Comparison of ENCODE assay signal across 15 cellular contexts in the genomic region with DNA sequence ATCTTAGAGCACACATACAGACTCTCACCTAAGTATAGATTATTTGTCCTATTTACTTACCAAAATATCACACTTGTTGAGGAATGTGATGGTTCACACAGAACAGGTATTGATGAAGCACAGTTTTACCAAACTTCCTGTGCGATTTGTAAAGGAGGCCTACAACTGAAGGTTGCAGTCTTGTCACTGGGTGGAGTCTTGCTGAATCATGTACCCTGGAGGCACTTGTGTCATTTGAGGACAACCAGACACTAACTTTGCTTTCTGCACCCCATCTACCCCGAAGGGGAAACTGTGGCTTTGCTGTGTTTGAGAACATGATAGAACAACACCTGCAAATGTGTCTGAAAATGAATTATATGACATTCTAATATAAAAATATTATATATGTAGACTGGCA. TPM values are rescaled to one million over a fixed set of nuclear protein-coding genes. Genes with fewer than 3 reads are reported as not detected.
A peak's percentile ranks its signal among the peaks of the same experiment; 100 is the strongest.
DNase-seq lines count a peak whose midpoint lies in the region; ATAC-seq and TF ChIP-seq lines count a peak whose summit lies in the region.
"Had no signal": no experiment of that assay in that cellular context is flagged by ENCODE, and none has a peak within 500 bp of the region (broad histone marks: within the 10 kb centered on the region; RNA-seq: fewer than 3 reads in every experiment).

No MANE protein-coding gene starts in this region.

- no peak overlapping the region for H2AFZ ChIP-seq in IMR-90 (replicated peaks; ENCODE audit: low read length, poor library complexity)
- H2AFZ ChIP-seq in osteoblast (ENCODE audit: low read length) = no peak overlapping the region
- H2AFZ ChIP-seq: neural progenitor cell had no signal

- no peak overlapping the region for H3K9ac ChIP-seq in IMR-90 (ENCODE audit: low read depth, low read length)
- H3K9ac ChIP-seq: neural progenitor cell had no signal

- TF ChIP-seq CTCF in IMR-90 (conservative IDR thresholded peaks at IDR 0.05; ENCODE audit: low read depth, low read length) (no peak), left lung (IDR thresholded peaks at IDR 0.05) (no peak), tibial nerve (IDR thresholded peaks at IDR 0.05) (no peak), osteoblast (IDR thresholded peaks at IDR 0.05; ENCODE audit: extremely low read depth, low read depth, low read length) (no peak)

- TF ChIP-seq POLR2A in IMR-90 (IDR thresholded peaks at IDR 0.05; ENCODE audit: low read depth, low read length) (no peak), tibial nerve (IDR thresholded peaks at IDR 0.05) (no peak)

- no peaks in the 10 kb centered on the region for H3K9me3 Mint-ChIP-seq in activated CD4-positive, alpha-beta T cell treated with anti-CD3 and anti-CD28 coated beads for 36 hours (ENCODE audit: low read depth)
- H3K9me3 Mint-ChIP-seq in activated CD8-positive, alpha-beta T cell treated with anti-CD3 and anti-CD28 coated beads, Interleukin-2, amount 10 ng/mL, durations not matched to agents 7 days and 5 days (ENCODE audit: insufficient read depth) = no peaks in the 10 kb centered on the region
- H3K9me3 Mint-ChIP-seq: activated T-cell treated with anti-CD3 and anti-CD28 coated beads, Interleukin-2, amount 50 U/mL, for 24 hours; endodermal cell; neural progenitor cell had no signal

- in situ Hi-C loops in IMR-90 (cut with MboI; ENCODE audit: low sequenced_read_pairs) = no loop called here

- TF ChIP-seq EP300 in tibial nerve (IDR thresholded peaks at IDR 0.05) = no peak

- H3K4me2 ChIP-seq in IMR-90 (ENCODE audit: low read depth, low read length) = no peak overlapping the region
- no peak overlapping the region for H3K4me2 ChIP-seq in osteoblast (ENCODE audit: insufficient read depth, low read length)
- H3K4me2 ChIP-seq: neural progenitor cell had no signal

- H3K27ac Mint-ChIP-seq in activated CD4-positive, alpha-beta T cell treated with anti-CD3 and anti-CD28 coated beads for 36 hours = no peak overlapping the region
- H3K27ac Mint-ChIP-seq in activated CD8-positive, alpha-beta T cell treated with anti-CD3 and anti-CD28 coated beads, Interleukin-2, amount 10 ng/mL, durations not matched to agents 7 days and 5 days = peak overlapping the region; percentile 81
- H3K27ac Mint-ChIP-seq: endodermal cell, neural progenitor cell had no signal

- H3K36me3 Mint-ChIP-seq in activated CD4-positive, alpha-beta T cell treated with anti-CD3 and anti-CD28 coated beads for 36 hours (ENCODE audit: low read depth) = peaks cover 75% of the 10 kb centered on the region
- H3K36me3 Mint-ChIP-seq in activated CD8-positive, alpha-beta T cell treated with anti-CD3 and anti-CD28 coated beads, Interleukin-2, amount 10 ng/mL, durations not matched to agents 7 days and 5 days (ENCODE audit: low read depth) = peaks cover 74% of the 10 kb centered on the region

- 0 out of 2 replicates have a peak overlapping the region, but pooled peaks have one; percentile 69 for H2AK5ac ChIP-seq in IMR-90 (ENCODE audit: low read depth, low read length)

- H3K4me3 ChIP-seq in IMR-90 (ENCODE audit: insufficient read depth, low read depth, low read length) (no peak overlapping the region), left lung (no peak overlapping the region), tibial nerve (no peak overlapping the region), osteoblast (ENCODE audit: insufficient read depth, low read length) (no peak overlapping the region)
- H3K4me3 ChIP-seq: neural progenitor cell, upper lobe of left lung had no signal

- peaks cover 19% of the 10 kb centered on the region for H3K9me1 ChIP-seq in IMR-90 (ENCODE audit: insufficient read depth, low read length)

- no peak overlapping the region for H3K18ac ChIP-seq in IMR-90 (ENCODE audit: low read depth, low read length)

- H2BK20ac ChIP-seq in IMR-90 (ENCODE audit: low read depth, low read length) = 0 out of 2 replicates have a peak overlapping the region, but pooled peaks have one; percentile 10

- BruUV-seq in IMR-90 (replicated peaks; lab: Mats Ljungman, UMichigan) = no TSS peak

- 0 out of 4 replicates have a peak overlapping the region, but pooled peaks of 1 of the 2 experiments have one; percentile 21 for H4K8ac ChIP-seq in IMR-90 (ENCODE audit: low read depth in 2 of 2, low read length in 2 of 2)

- no peak overlapping the region; the same call in 1 of the 2 replicates for H4K91ac ChIP-seq in IMR-90 (ENCODE audit: insufficient read depth, low read depth, low read length)

- 0 out of 2 replicates have a peak overlapping the region, but pooled peaks have one; percentile 45 for H3K14ac ChIP-seq in IMR-90 (replicated peaks; ENCODE audit: low read depth, low read length)

- peak; percentile 67 for ATAC-seq in activated CD4-positive, alpha-beta T cell treated with anti-CD3 and anti-CD28 coated beads for 36 hours
- ATAC-seq in IMR-90 (ENCODE audit: low read depth) (no peak), left lung (peak; percentile 23)
- peak; percentile 65 for ATAC-seq in activated CD8-positive, alpha-beta T cell treated with anti-CD3 and anti-CD28 coated beads, Interleukin-2, amount 10 ng/mL, durations not matched to agents 7 days and 5 days

- no peak overlapping the region for H2BK5ac ChIP-seq in IMR-90 (ENCODE audit: low read depth, low read length, poor library complexity, severe bottlenecking)

- WGBS in IMR-90 (ENCODE audit: extremely low coverage in 2 of 2, insufficient read length in 1 of 2), 2 experiments = no CpG with 5 or more reads among the region's 2 CpGs
- 62 to 85% methylated on average over 2 of the region's 2 CpGs for WGBS in tibial nerve, 2 donors

- no peaks in the 10 kb centered on the region for H3K79me1 ChIP-seq in IMR-90 (ENCODE audit: low read depth in 1 of 2, low read length in 2 of 2)

- H3K4ac ChIP-seq in IMR-90 (ENCODE audit: low read depth, low read length) = no peak overlapping the region; the same call in 1 of the 2 replicates

- H3K36me3 ChIP-seq in IMR-90 (ENCODE audit: control insufficient read depth, insufficient read depth, low read length) (peaks cover 30% of the 10 kb centered on the region), left lung (peaks cover 0 to 81% of the 10 kb centered on the region in 2 donors), tibial nerve (peaks cover 0 to 74% (median 16%) of the 10 kb centered on the region in 3 donors), osteoblast (ENCODE audit: insufficient read depth, low read length) (peaks cover 51% of the 10 kb centered on the region)
- H3K36me3 ChIP-seq: neural progenitor cell had no signal

- CTCF ChIA-PET in activated CD4-positive, alpha-beta T cell treated with anti-CD3 and anti-CD28 coated beads for 36 hours (lab: Charles Lee) = interaction anchor here (0.8 to 1.9 kb wide), 3 partner anchors 17 to 32 kb away, joined by 3 to 7 read pairs (median 4); partner anchors contain the start of gene HINT3
- CTCF ChIA-PET in IMR-90 (lab: Yijun Ruan, JAX) = interaction anchor here (1.1 to 1.3 kb wide), 2 partner anchors 33 to 104 kb away, joined by 3 read pairs; no protein-coding TSS in a partner anchor
- CTCF ChIA-PET in activated CD8-positive, alpha-beta T cell treated with anti-CD3 and anti-CD28 coated beads, Interleukin-2, amount 10 ng/mL, durations not matched to agents 7 days and 5 days (lab: Charles Lee) = interaction anchor here (0.7 to 6.5 kb wide), 12 partner anchors 17 to 143 kb away, joined by 3 to 46 read pairs (median 4); partner anchors contain the start of genes HINT3 and NCOA7

- no peak overlapping the region for H3K4me3 Mint-ChIP-seq in activated CD4-positive, alpha-beta T cell treated with anti-CD3 and anti-CD28 coated beads for 36 hours
- H3K4me3 Mint-ChIP-seq in activated CD8-positive, alpha-beta T cell treated with anti-CD3 and anti-CD28 coated beads, Interleukin-2, amount 10 ng/mL, durations not matched to agents 7 days and 5 days = no peak overlapping the region
- H3K4me3 Mint-ChIP-seq: activated T-cell treated with anti-CD3 and anti-CD28 coated beads, Interleukin-2, amount 50 U/mL, for 24 hours; endodermal cell; neural progenitor cell had no signal

- H3K79me2 ChIP-seq in osteoblast (ENCODE audit: insufficient read depth, low read length) = no peaks in the 10 kb centered on the region

- H4K20me1 ChIP-seq in IMR-90 (ENCODE audit: insufficient read depth, low read length) = no peaks in the 10 kb centered on the region
- no peaks in the 10 kb centered on the region for H4K20me1 ChIP-seq in osteoblast (ENCODE audit: insufficient read depth, low read length)

- POLR2A ChIA-PET in activated CD4-positive, alpha-beta T cell treated with anti-CD3 and anti-CD28 coated beads for 36 hours (lab: Charles Lee) = no interaction called here
- POLR2A ChIA-PET in IMR-90 (lab: Charles Lee; ENCODE audit: unreplicated experiment) = no interaction called here
- POLR2A ChIA-PET in activated CD8-positive, alpha-beta T cell treated with anti-CD3 and anti-CD28 coated beads, Interleukin-2, amount 10 ng/mL, durations not matched to agents 7 days and 5 days (lab: Charles Lee) = interaction anchor here (1.1 to 2.6 kb wide), 4 partner anchors 10 to 143 kb away, joined by 3 to 11 read pairs (median 6); partner anchors contain the start of genes HINT3 and NCOA7

- H3K56ac ChIP-seq in IMR-90 (ENCODE audit: extremely low read depth, insufficient read depth, low read length) = no peak overlapping the region

- H2BK120ac ChIP-seq in IMR-90 (ENCODE audit: low read depth, low read length) = no peak overlapping the region

- H4K5ac ChIP-seq in IMR-90 (ENCODE audit: low read depth, low read length) = no peak overlapping the region; the same call in 1 of the 2 replicates

- H3K27ac ChIP-seq in IMR-90 (ENCODE audit: insufficient read depth, low read length) (no peak overlapping the region), left lung (peak overlapping the region in 1 of 2 donors; percentile 66), tibial nerve (no peak overlapping the region), osteoblast (ENCODE audit: low read depth, low read length) (no peak overlapping the region)
- H3K27ac ChIP-seq: neural progenitor cell had no signal

- no peak overlapping the region for H2AK9ac ChIP-seq in IMR-90 (replicated peaks; ENCODE audit: low read depth, low read length, poor library complexity)

- intact Hi-C loops in activated CD4-positive, alpha-beta T cell treated with anti-CD3 and anti-CD28 coated beads for 36 hours (cut with DNase I, micrococcal nuclease) = no loop called here
- intact Hi-C loops in IMR-90 (cut with micrococcal nuclease) = no loop called here
- intact Hi-C loops in left lung (cut with DNase I) = no loop called here

- no peak overlapping the region for H3K23ac ChIP-seq in IMR-90 (ENCODE audit: low read depth, low read length)

- dilution Hi-C loops in IMR-90 (cut with HindIII; ENCODE audit: low sequenced_read_pairs, unreplicated experiment) = no loop called here

- H3K9me3 ChIP-seq in IMR-90 (ENCODE audit: control insufficient read depth, insufficient read depth, low read length) (no peaks in the 10 kb centered on the region), left lung (no peaks in the 10 kb centered on the region), tibial nerve (no peaks in the 10 kb centered on the region), osteoblast (ENCODE audit: low read depth, low read length) (no peaks in the 10 kb centered on the region)
- H3K9me3 ChIP-seq: upper lobe of left lung had no signal

- H3K27me3 Mint-ChIP-seq in activated CD4-positive, alpha-beta T cell treated with anti-CD3 and anti-CD28 coated beads for 36 hours = no peaks in the 10 kb centered on the region
- H3K27me3 Mint-ChIP-seq in activated CD8-positive, alpha-beta T cell treated with anti-CD3 and anti-CD28 coated beads, Interleukin-2, amount 10 ng/mL, durations not matched to agents 7 days and 5 days (ENCODE audit: low read depth) = no peaks in the 10 kb centered on the region
- H3K27me3 Mint-ChIP-seq: activated T-cell treated with anti-CD3 and anti-CD28 coated beads, Interleukin-2, amount 50 U/mL, for 24 hours had no signal

- peaks cover 1% of the 10 kb centered on the region for H3K4me1 ChIP-seq in IMR-90 (ENCODE audit: control insufficient read depth, insufficient read depth, low read length)
- peaks cover 5 to 65% of the 10 kb centered on the region in 2 donors for H3K4me1 ChIP-seq in left lung
- peaks cover 0 to 14% (median 0%) of the 10 kb centered on the region in 4 donors for H3K4me1 ChIP-seq in tibial nerve
- peaks cover 6% of the 10 kb centered on the region for H3K4me1 ChIP-seq in osteoblast (ENCODE audit: insufficient read depth, low read length)
- H3K4me1 ChIP-seq: neural progenitor cell had no signal

- no peak for TF ChIP-seq RAD21 in IMR-90 (IDR thresholded peaks at IDR 0.05; ENCODE audit: low read length)

- H3K27me3 ChIP-seq in IMR-90 (ENCODE audit: control insufficient read depth, insufficient read depth, low read length) = no peaks in the 10 kb centered on the region
- no peaks in the 10 kb centered on the region for H3K27me3 ChIP-seq in left lung
- no peaks in the 10 kb centered on the region for H3K27me3 ChIP-seq in tibial nerve
- H3K27me3 ChIP-seq in osteoblast (ENCODE audit: insufficient read depth, low read length) = no peaks in the 10 kb centered on the region
- H3K27me3 ChIP-seq: neural progenitor cell, upper lobe of left lung had no signal

- DNase-seq in activated CD4-positive, alpha-beta T cell treated with anti-CD3 and anti-CD28 coated beads for 36 hours = no peak
- DNase-seq in activated CD4-positive, alpha-beta T cell treated with anti-CD3 and anti-CD28 coated beads, Interleukin-2, amount 50 U/mL, for 48 hours = no peak
- DNase-seq in IMR-90 = no peak
- peak; percentile 41 for DNase-seq in activated CD8-positive, alpha-beta T cell treated with anti-CD3 and anti-CD28 coated beads, Interleukin-2, amount 10 ng/mL, durations not matched to agents 7 days and 5 days
- DNase-seq in left lung = no peak
- DNase-seq in tibial nerve (ENCODE audit: low spot score in 2 of 2) = no peak
- no peak for DNase-seq in NCI-H128 (lab: John Stamatoyannopoulos, UW; ENCODE audit: unreplicated experiment)
- no peak for DNase-seq in osteoblast (ENCODE audit: insufficient read length, low spot score, missing footprints)
- DNase-seq: activated T-cell treated with anti-CD3 and anti-CD28 coated beads, Interleukin-2, amount 50 U/mL, for 24 hours; endodermal cell; NCI-H1092 treated with DMSO at 0.1 percent for 48 hours; NCI-H510A; SHP77; upper lobe of left lung had no signal

- H3K4me1 Mint-ChIP-seq in activated CD4-positive, alpha-beta T cell treated with anti-CD3 and anti-CD28 coated beads for 36 hours = peaks cover 24% of the 10 kb centered on the region
- H3K4me1 Mint-ChIP-seq in activated CD8-positive, alpha-beta T cell treated with anti-CD3 and anti-CD28 coated beads, Interleukin-2, amount 10 ng/mL, durations not matched to agents 7 days and 5 days (ENCODE audit: low read depth) = peaks cover 44% of the 10 kb centered on the region

- 0 out of 3 replicates have a peak overlapping the region, but pooled peaks have one; percentile 66 for H2BK15ac ChIP-seq in IMR-90 (ENCODE audit: low read depth, low read length)

RNA-seq across cellular contexts. Expression of gene HINT3, which starts 32.4 kb away (rescaled TPM):
- 1 to 10 TPM; 5.4 to 8.1 TPM for total RNA-seq in activated CD4-positive, alpha-beta T cell treated with anti-CD3 and anti-CD28 coated beads for 36 hours
- total RNA-seq in IMR-90 (2012; rRNA removed) = 6.5 and 9.4 TPM in 2 replicates
- polyA plus RNA-seq in IMR-90 (2012; rRNA removed) = 2.3 and 3.4 TPM in 2 replicates
- polyA plus RNA-seq in IMR-90 (2012; cell fraction: cytosol; rRNA removed) = 2.0 and 2.6 TPM in 2 replicates
- 0.77 and 1.2 TPM in 2 replicates for polyA plus RNA-seq in IMR-90 (2012; cell fraction: nucleus; rRNA removed; ENCODE audit: low replicate concordance)
- total RNA-seq in activated CD8-positive, alpha-beta T cell treated with anti-CD3 and anti-CD28 coated beads, Interleukin-2, amount 10 ng/mL, durations not matched to agents 7 days and 5 days = 1 to 10 TPM; 8.0 to 9.1 TPM
- 10 to 100 TPM; 23.8 to 29.7 TPM for total RNA-seq in left lung
- total RNA-seq in tibial nerve = 10 to 100 TPM; 19.8 to 27.8 (median 21.2) TPM
- 30.4 and 32.4 TPM in 2 replicates for total RNA-seq in osteoblast
